Comparison of ENCODE assay signal across 10 cellular contexts in the genomic region with DNA sequence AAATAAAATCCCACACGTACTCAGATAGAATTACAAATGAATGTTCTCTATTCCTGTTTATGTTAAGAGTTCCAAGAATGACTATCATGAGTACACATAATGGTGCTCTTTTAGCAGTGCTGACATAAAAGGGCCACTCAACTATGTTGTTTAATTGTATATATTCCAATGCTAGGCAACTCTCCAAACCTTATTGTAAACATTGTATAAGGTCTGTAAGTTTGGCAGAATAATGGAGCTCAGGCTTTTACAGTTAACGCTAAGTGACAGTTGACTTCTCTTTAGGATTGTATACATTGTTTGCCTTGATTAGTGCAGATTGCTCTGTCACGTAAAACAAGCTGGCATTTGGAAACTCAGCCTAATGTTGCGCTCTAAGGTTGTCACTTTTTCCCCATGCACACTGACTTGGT. TPM values are rescaled to one million over a fixed set of nuclear protein-coding genes. Genes with fewer than 3 reads are reported as not detected.
A peak's percentile ranks its signal among the peaks of the same experiment; 100 is the strongest.
DNase-seq lines count a peak whose midpoint lies in the region; ATAC-seq and TF ChIP-seq lines count a peak whose summit lies in the region.
"Had no signal": no experiment of that assay in that cellular context is flagged by ENCODE, and none has a peak within 500 bp of the region (broad histone marks: within the 10 kb centered on the region; RNA-seq: fewer than 3 reads in every experiment).

No MANE protein-coding gene starts in this region.

- H3K79me2 ChIP-seq in SK-N-SH (ENCODE audit: insufficient read depth) = peaks cover 91% of the 10 kb centered on the region

- POLR2A ChIA-PET in CD8-positive, alpha-beta memory T cell (lab: Charles Lee) = no interaction called here
- POLR2A ChIA-PET in activated CD8-positive, alpha-beta T cell treated with anti-CD3 and anti-CD28 coated beads for 36 hours (lab: Charles Lee) = interaction anchor here (2.1 kb wide), 1 partner anchor 12 kb away, joined by 7 read pairs; no protein-coding TSS in a partner anchor
- POLR2A ChIA-PET in SK-N-SH (lab: Yijun Ruan, JAX) = no interaction called here

- no peaks in the 10 kb centered on the region for H3K9me2 ChIP-seq in SK-N-SH

- H3K9me3 ChIP-seq in CD8-positive, alpha-beta memory T cell (ENCODE audit: low read length) = no peaks in the 10 kb centered on the region
- H3K9me3 ChIP-seq in mesodermal cell (ENCODE audit: control insufficient read depth, low read length) = no peaks in the 10 kb centered on the region
- H3K9me3 ChIP-seq in SK-N-SH = no peaks in the 10 kb centered on the region; the same call in 1 of the 2 replicates

- H2AFZ ChIP-seq in SK-N-SH (ENCODE audit: low read depth) = no peak overlapping the region

- CTCF ChIA-PET in CD8-positive, alpha-beta memory T cell (lab: Charles Lee) = no interaction called here
- CTCF ChIA-PET in activated CD8-positive, alpha-beta T cell treated with anti-CD3 and anti-CD28 coated beads for 36 hours (lab: Charles Lee) = interaction anchor here (0.7 to 1.0 kb wide), 2 partner anchors 13 to 43 kb away, joined by 3 to 4 read pairs; no protein-coding TSS in a partner anchor
- CTCF ChIA-PET in SK-N-SH (lab: Yijun Ruan, JAX) = no interaction called here

- H3K36me3 Mint-ChIP-seq in CD8-positive, alpha-beta memory T cell = peaks cover 0 to 3% (median 0%) of the 10 kb centered on the region in 3 donors
- peaks cover 3% of the 10 kb centered on the region for H3K36me3 Mint-ChIP-seq in activated CD8-positive, alpha-beta T cell treated with anti-CD3 and anti-CD28 coated beads for 36 hours (ENCODE audit: low read depth)
- H3K36me3 Mint-ChIP-seq: immature natural killer cell had no signal

- no peak for TF ChIP-seq RAD21 in SK-N-SH (IDR thresholded peaks at IDR 0.05; ENCODE audit: low read length)

- no peak overlapping the region for H3K4me2 ChIP-seq in SK-N-SH

- peaks cover 55 to 82% (median 71%) of the 10 kb centered on the region in 3 donors for H3K4me1 Mint-ChIP-seq in CD8-positive, alpha-beta memory T cell
- peaks cover 54% of the 10 kb centered on the region for H3K4me1 Mint-ChIP-seq in activated CD8-positive, alpha-beta T cell treated with anti-CD3 and anti-CD28 coated beads for 36 hours (ENCODE audit: low read depth)
- H3K4me1 Mint-ChIP-seq: immature natural killer cell had no signal

- whole genome bisulfite sequencing in mesodermal cell (ENCODE audit: insufficient coverage in 2 of 2), 2 experiments = 85% methylated on average over 2 of the region's 4 CpGs; no CpG with 5 or more reads in 1 of the 2 experiments
- WGBS in SK-N-SH (ENCODE audit: low lambda C conversion rate) = 72% methylated on average over 4 of the region's 4 CpGs

- H3K9ac ChIP-seq in SK-N-SH = no peak overlapping the region

- peaks cover 0 to 4% of the 10 kb centered on the region in 2 donors for H3K27me3 Mint-ChIP-seq in CD8-positive, alpha-beta memory T cell
- no peaks in the 10 kb centered on the region for H3K27me3 Mint-ChIP-seq in activated CD8-positive, alpha-beta T cell treated with anti-CD3 and anti-CD28 coated beads for 36 hours

- no peak overlapping the region for H3K4me3 ChIP-seq in CD8-positive, alpha-beta memory T cell (ENCODE audit: low read length)
- H3K4me3 ChIP-seq in mesodermal cell (ENCODE audit: extremely low read depth, insufficient read depth, low read length, poor library complexity, severe bottlenecking) = no peak overlapping the region
- no peak overlapping the region for H3K4me3 ChIP-seq in SK-N-SH (ENCODE audit: low read depth in 2 of 2, low read length in 1 of 2)

- peaks cover 45% of the 10 kb centered on the region for H3K4me1 ChIP-seq in CD8-positive, alpha-beta memory T cell (ENCODE audit: insufficient read depth, low read length)
- H3K4me1 ChIP-seq in mesodermal cell (ENCODE audit: control insufficient read depth, insufficient read depth, low read length, poor library complexity, severe bottlenecking) (peaks cover 19% of the 10 kb centered on the region), SK-N-SH (ENCODE audit: control insufficient read depth in 1 of 2, insufficient read depth in 2 of 2, low read depth in 1 of 2, low read length in 1 of 2) (peaks cover 5 to 31% of the 10 kb centered on the region in 2 experiments; a peak in 3 of 4 replicates)

- H3K27ac Mint-ChIP-seq in CD8-positive, alpha-beta memory T cell = peak overlapping the region; percentile 4 to 95 (median 84)
- H3K27ac Mint-ChIP-seq in activated CD8-positive, alpha-beta T cell treated with anti-CD3 and anti-CD28 coated beads for 36 hours = peak overlapping the region; percentile 38
- H3K27ac Mint-ChIP-seq: immature natural killer cell had no signal

- peak overlapping the region in 4 of 7 donors; percentile 11 to 56 (median 12) for H3K4me3 Mint-ChIP-seq in CD8-positive, alpha-beta memory T cell
- H3K4me3 Mint-ChIP-seq in activated CD8-positive, alpha-beta T cell treated with anti-CD3 and anti-CD28 coated beads for 36 hours = no peak overlapping the region
- H3K4me3 Mint-ChIP-seq: immature natural killer cell had no signal

- H3K27ac ChIP-seq in CD8-positive, alpha-beta memory T cell (ENCODE audit: low read depth, low read length) = no peak overlapping the region
- peak overlapping the region; percentile 68 for H3K27ac ChIP-seq in mesodermal cell (ENCODE audit: low read depth, low read length, severe bottlenecking)
- no peak overlapping the region for H3K27ac ChIP-seq in SK-N-SH (ENCODE audit: low read depth in 2 of 2, low read length in 1 of 2)

- DNase-seq in CD8-positive, alpha-beta memory T cell = no peak
- peak; percentile 12 for DNase-seq in HT-29 (ENCODE audit: low spot score)
- no peak for DNase-seq in activated CD8-positive, alpha-beta T cell treated with anti-CD3 and anti-CD28 coated beads for 36 hours
- no peak for DNase-seq in germinal center (ENCODE audit: low spot score)
- no peak for DNase-seq in stimulated activated CD4-positive, alpha-beta T cell treated with anti-CD3 and anti-CD28 coated beads, Interleukin-12 subunit alpha, Interleukin-12 subunit beta, amount 100 ng/mL, for 4 hours
- DNase-seq in SK-N-SH = no peak
- DNase-seq: GF-D8, immature natural killer cell had no signal

- H3F3A ChIP-seq in SK-N-SH (replicated peaks; ENCODE audit: insufficient read depth) = no peaks in the 10 kb centered on the region

- peaks cover 80% of the 10 kb centered on the region for H4K20me1 ChIP-seq in SK-N-SH (ENCODE audit: insufficient read depth)

- ATAC-seq in activated CD8-positive, alpha-beta T cell treated with anti-CD3 and anti-CD28 coated beads for 36 hours = peak; percentile 25
- no peak for ATAC-seq in HG03175 (IDR thresholded peaks at IDR 0.05; ENCODE audit: unreplicated experiment)

- no peaks in the 10 kb centered on the region for H3K36me3 ChIP-seq in CD8-positive, alpha-beta memory T cell (ENCODE audit: insufficient read depth, low read length)
- H3K36me3 ChIP-seq in mesodermal cell (ENCODE audit: control insufficient read depth, insufficient read depth, low read length) (no peaks in the 10 kb centered on the region), SK-N-SH (replicated peaks in 1 of 2; ENCODE audit: control insufficient read depth in 1 of 2, insufficient read depth in 2 of 2, low read length in 1 of 2) (no peaks in the 10 kb centered on the region)

- no peak for TF ChIP-seq EP300 in SK-N-SH (IDR thresholded peaks at IDR 0.05; ENCODE audit: borderline replicate concordance in 1 of 2, low read depth in 1 of 2, low read length in 1 of 2)

- H3K27me3 ChIP-seq in CD8-positive, alpha-beta memory T cell (ENCODE audit: insufficient read depth, low read length, poor library complexity, severe bottlenecking) = no peaks in the 10 kb centered on the region
- H3K27me3 ChIP-seq in SK-N-SH (ENCODE audit: insufficient read depth) = no peaks in the 10 kb centered on the region

- intact Hi-C loops in activated CD8-positive, alpha-beta T cell treated with anti-CD3 and anti-CD28 coated beads for 36 hours (cut with micrococcal nuclease) = no loop called here

- H3K9me3 Mint-ChIP-seq in CD8-positive, alpha-beta memory T cell = no peaks in the 10 kb centered on the region
- no peaks in the 10 kb centered on the region for H3K9me3 Mint-ChIP-seq in activated CD8-positive, alpha-beta T cell treated with anti-CD3 and anti-CD28 coated beads for 36 hours
- H3K9me3 Mint-ChIP-seq: immature natural killer cell had no signal

- no peak for TF ChIP-seq CTCF in activated CD8-positive, alpha-beta T cell treated with anti-CD3 and anti-CD28 coated beads for 36 hours (IDR thresholded peaks at IDR 0.05)
- no peak for TF ChIP-seq CTCF in SK-N-SH (IDR thresholded peaks at IDR 0.05)

TF ChIP-seq in SK-N-SH, 30 proteins besides CTCF, POLR2A, EP300 and RAD21:
- TF ChIP-seq, protein P1, sequence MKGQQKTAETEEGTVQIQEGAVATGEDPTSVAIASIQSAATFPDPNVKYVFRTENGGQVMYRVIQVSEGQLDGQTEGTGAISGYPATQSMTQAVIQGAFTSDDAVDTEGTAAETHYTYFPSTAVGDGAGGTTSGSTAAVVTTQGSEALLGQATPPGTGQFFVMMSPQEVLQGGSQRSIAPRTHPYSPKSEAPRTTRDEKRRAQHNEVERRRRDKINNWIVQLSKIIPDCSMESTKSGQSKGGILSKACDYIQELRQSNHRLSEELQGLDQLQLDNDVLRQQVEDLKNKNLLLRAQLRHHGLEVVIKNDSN (IDR thresholded peaks at IDR 0.05; ENCODE audit: borderline replicate concordance, low read depth) = no peak
- TF ChIP-seq YY1 (IDR thresholded peaks at IDR 0.05; ENCODE audit: low read depth) (no peak), SMC3 (IDR thresholded peaks at IDR 0.05; ENCODE audit: low read depth, low read length) (no peak)
TF ChIP-seq in SK-N-SH: peak in this region for 0.

RNA-seq across cellular contexts. Expression of a gene that starts 20.8 kb away (rescaled TPM):
- total RNA-seq in CD8-positive, alpha-beta memory T cell = 10 to 100 TPM; 48.8 to 50.3 TPM
- polyA plus RNA-seq in CD8-positive, alpha-beta memory T cell = 130 TPM
- 11.1 and 14.2 TPM in 2 replicates for total RNA-seq in HT-29 (2014; rRNA removed; shearing (Covaris generic))
- 10 to 100 TPM; 35.8 to 38.6 TPM for total RNA-seq in activated CD8-positive, alpha-beta T cell treated with anti-CD3 and anti-CD28 coated beads for 36 hours
- 119 TPM for polyA plus RNA-seq in mesodermal cell (2013, experiment 1 of 2)
- 127 TPM for polyA plus RNA-seq in mesodermal cell (2013, experiment 2 of 2)
- 56.5 and 63.8 TPM in 2 replicates for polyA plus RNA-seq in SK-N-SH (2012; rRNA removed)
- 61.4 and 63.8 TPM in 2 replicates for polyA plus RNA-seq in SK-N-SH (2012; cell fraction: cytosol; rRNA removed)
- 46.6 and 88.8 TPM in 2 replicates for polyA plus RNA-seq in SK-N-SH (2012; cell fraction: nucleus; rRNA removed)
